ENCODE assay signal across 2 cellular contexts in genomic region chr15:75327005-75327404, GRCh38.
TF ChIP-seq lines count a peak whose summit lies in the region.

No MANE protein-coding gene starts in this region.

TF ChIP-seq in A549, 52 proteins besides CTCF, POLR2A, EP300 and RAD21:
- no peak for TF ChIP-seq POLR2AphosphoS2 (conservative IDR thresholded peaks at IDR 0.05; ENCODE audit: low read length)
- no peak for TF ChIP-seq HOXB5 (CRISPR knock-in tag; IDR thresholded peaks at IDR 0.05)
- TF ChIP-seq RNF2 (IDR thresholded peaks at IDR 0.05; ENCODE audit: borderline replicate concordance, low read depth) = no peak
- TF ChIP-seq MYC (IDR thresholded peaks at IDR 0.05; ENCODE audit: borderline replicate concordance, low read length) = no peak
- no peak for TF ChIP-seq MAZ (IDR thresholded peaks at IDR 0.05; ENCODE audit: borderline replicate concordance, low read depth, low read length)
- TF ChIP-seq CEBPB (IDR thresholded peaks at IDR 0.05) = no peak
- TF ChIP-seq RCOR1 (IDR thresholded peaks at IDR 0.05; ENCODE audit: low read depth, low read length) = no peak
- no peak for TF ChIP-seq HDAC2 (IDR thresholded peaks at IDR 0.05)
TF ChIP-seq in A549: peak in this region for 0.

TF ChIP-seq in GM23338, 12 proteins besides CTCF, POLR2A, EP300 and RAD21:
- TF ChIP-seq, protein P1, sequence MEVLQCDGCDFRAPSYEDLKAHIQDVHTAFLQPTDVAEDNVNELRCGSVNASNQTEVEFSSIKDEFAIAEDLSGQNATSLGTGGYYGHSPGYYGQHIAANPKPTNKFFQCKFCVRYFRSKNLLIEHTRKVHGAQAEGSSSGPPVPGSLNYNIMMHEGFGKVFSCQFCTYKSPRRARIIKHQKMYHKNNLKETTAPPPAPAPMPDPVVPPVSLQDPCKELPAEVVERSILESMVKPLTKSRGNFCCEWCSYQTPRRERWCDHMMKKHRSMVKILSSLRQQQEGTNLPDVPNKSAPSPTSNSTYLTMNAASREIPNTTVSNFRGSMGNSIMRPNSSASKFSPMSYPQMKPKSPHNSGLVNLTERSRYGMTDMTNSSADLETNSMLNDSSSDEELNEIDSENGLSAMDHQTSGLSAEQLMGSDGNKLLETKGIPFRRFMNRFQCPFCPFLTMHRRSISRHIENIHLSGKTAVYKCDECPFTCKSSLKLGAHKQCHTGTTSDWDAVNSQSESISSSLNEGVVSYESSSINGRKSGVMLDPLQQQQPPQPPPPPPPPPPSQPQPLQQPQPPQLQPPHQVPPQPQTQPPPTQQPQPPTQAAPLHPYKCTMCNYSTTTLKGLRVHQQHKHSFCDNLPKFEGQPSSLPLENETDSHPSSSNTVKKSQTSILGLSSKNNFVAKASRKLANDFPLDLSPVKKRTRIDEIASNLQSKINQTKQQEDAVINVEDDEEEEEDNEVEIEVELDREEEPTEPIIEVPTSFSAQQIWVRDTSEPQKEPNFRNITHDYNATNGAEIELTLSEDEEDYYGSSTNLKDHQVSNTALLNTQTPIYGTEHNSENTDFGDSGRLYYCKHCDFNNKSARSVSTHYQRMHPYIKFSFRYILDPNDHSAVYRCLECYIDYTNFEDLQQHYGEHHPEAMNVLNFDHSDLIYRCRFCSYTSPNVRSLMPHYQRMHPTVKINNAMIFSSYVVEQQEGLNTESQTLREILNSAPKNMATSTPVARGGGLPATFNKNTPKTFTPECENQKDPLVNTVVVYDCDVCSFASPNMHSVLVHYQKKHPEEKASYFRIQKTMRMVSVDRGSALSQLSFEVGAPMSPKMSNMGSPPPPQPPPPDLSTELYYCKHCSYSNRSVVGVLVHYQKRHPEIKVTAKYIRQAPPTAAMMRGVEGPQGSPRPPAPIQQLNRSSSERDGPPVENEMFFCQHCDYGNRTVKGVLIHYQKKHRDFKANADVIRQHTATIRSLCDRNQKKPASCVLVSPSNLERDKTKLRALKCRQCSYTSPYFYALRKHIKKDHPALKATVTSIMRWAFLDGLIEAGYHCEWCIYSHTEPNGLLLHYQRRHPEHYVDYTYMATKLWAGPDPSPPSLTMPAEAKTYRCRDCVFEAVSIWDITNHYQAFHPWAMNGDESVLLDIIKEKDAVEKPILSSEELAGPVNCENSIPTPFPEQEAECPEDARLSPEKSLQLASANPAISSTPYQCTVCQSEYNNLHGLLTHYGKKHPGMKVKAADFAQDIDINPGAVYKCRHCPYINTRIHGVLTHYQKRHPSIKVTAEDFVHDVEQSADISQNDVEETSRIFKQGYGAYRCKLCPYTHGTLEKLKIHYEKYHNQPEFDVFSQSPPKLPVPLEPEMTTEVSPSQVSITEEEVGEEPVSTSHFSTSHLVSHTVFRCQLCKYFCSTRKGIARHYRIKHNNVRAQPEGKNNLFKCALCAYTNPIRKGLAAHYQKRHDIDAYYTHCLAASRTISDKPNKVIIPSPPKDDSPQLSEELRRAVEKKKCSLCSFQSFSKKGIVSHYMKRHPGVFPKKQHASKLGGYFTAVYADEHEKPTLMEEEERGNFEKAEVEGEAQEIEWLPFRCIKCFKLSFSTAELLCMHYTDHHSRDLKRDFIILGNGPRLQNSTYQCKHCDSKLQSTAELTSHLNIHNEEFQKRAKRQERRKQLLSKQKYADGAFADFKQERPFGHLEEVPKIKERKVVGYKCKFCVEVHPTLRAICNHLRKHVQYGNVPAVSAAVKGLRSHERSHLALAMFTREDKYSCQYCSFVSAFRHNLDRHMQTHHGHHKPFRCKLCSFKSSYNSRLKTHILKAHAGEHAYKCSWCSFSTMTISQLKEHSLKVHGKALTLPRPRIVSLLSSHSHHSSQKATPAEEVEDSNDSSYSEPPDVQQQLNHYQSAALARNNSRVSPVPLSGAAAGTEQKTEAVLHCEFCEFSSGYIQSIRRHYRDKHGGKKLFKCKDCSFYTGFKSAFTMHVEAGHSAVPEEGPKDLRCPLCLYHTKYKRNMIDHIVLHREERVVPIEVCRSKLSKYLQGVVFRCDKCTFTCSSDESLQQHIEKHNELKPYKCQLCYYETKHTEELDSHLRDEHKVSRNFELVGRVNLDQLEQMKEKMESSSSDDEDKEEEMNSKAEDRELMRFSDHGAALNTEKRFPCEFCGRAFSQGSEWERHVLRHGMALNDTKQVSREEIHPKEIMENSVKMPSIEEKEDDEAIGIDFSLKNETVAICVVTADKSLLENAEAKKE (CRISPR knock-in tag; IDR thresholded peaks at IDR 0.05) = no peak
- no peak for TF ChIP-seq CREB1 (CRISPR knock-in tag; IDR thresholded peaks at IDR 0.05; ENCODE audit: low read depth)
